Comparison of ENCODE assay signal across 12 cellular contexts in the genomic region with DNA sequence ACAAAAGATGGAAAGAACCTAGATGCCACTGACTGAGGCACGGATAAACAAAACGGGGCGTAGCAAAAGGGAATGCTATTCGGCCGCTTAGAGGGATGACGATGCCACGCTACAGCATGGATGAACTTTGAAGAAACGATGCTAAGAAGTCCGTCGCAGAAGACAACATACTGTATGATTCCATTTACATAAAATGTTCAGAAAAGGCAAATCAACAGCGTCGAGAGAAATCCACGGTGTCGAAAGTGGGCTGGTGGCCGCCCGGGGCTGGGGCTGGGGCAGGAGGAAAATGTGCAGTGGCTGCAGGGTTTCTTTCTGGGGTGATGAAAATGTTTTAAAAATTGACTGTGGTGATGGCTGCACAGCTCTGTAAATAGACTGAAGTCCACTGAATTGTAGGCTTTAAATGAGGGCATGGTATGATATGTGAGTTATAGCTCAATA. TPM values are rescaled to one million over a fixed set of nuclear protein-coding genes. Genes with fewer than 3 reads are reported as not detected.
DNase-seq lines count a peak whose midpoint lies in the region; ATAC-seq, FAIRE-seq and TF ChIP-seq lines count a peak whose summit lies in the region.
"Had no signal": no experiment of that assay in that cellular context is flagged by ENCODE, and none has a peak within 500 bp of the region (broad histone marks: within the 10 kb centered on the region; RNA-seq: fewer than 3 reads in every experiment).

No MANE protein-coding gene starts in this region.

- peak overlapping the region; percentile 96 for H3K27ac Mint-ChIP-seq in MCF 10A (ENCODE audit: low read depth, unreplicated experiment)

- ATAC-seq in GM21528 (IDR thresholded peaks at IDR 0.05; ENCODE audit: low FRiP score, unreplicated experiment) = no peak

- H2BK5ac ChIP-seq in H1 (ENCODE audit: low read depth, low read length) = peak overlapping the region; percentile 75

- H4K20me1 ChIP-seq in H1 (replicated peaks in 1 of 2; ENCODE audit: control insufficient read depth in 1 of 2, insufficient read depth in 2 of 2, low read length in 2 of 2) = no peaks in the 10 kb centered on the region

- intact Hi-C loops in MCF 10A (cut with micrococcal nuclease) (loop anchor here (5.0 kb wide), 1 partner anchor 63 kb away; no protein-coding TSS in a partner anchor), breast epithelium (cut with DNase I; ENCODE audit: low total_unique reads) (no loop called here), transverse colon (cut with DNase I; ENCODE audit: low total_unique reads) (no loop called here)

- H3K18ac ChIP-seq in H1 (ENCODE audit: extremely low read depth, low read length) = peak overlapping the region; percentile 57; the same call in 1 of the 2 replicates

- peak overlapping the region; percentile 82; the same call in 1 of the 2 replicates for H2AK5ac ChIP-seq in H1 (ENCODE audit: low read depth, low read length)

- no peak overlapping the region for H3K23ac ChIP-seq in H1 (ENCODE audit: insufficient read length)

- WGBS in H1 (ENCODE audit: extremely low coverage in 1 of 2, insufficient coverage in 1 of 2, insufficient read length in 1 of 2, insufficient replicate concordance in 2 of 2, low coverage in 1 of 2, low lambda C conversion rate in 2 of 2, missing lambda C conversion rate in 1 of 2), 2 experiments = 92% methylated on average over 16 of the region's 16 CpGs; no CpG with 5 or more reads in 1 of the 2 experiments
- WGBS in transverse colon (ENCODE audit: low coverage in 1 of 2), 2 donors = 90 to 95% methylated on average over 13 to 16 of the region's 16 CpGs

- H3K23me2 ChIP-seq in H1 (ENCODE audit: low read depth, low read length) = no peaks in the 10 kb centered on the region; the same call in 1 of the 2 replicates

- FAIRE-seq in H1 (lab: Jason Lieb, UNC) = no peak
- FAIRE-seq: A204.1 had no signal

- no peak overlapping the region for H3K4me3 ChIP-seq in breast epithelium
- H3K4me3 ChIP-seq in H1 (ENCODE audit: extremely low read depth in 1 of 4, insufficient read depth in 2 of 4, low read depth in 3 of 4, low read length in 4 of 4) = no peak overlapping the region
- H3K4me3 ChIP-seq in transverse colon = no peak overlapping the region
- H3K4me3 ChIP-seq: dorsolateral prefrontal cortex, testis had no signal

- H3K56ac ChIP-seq in H1 (replicated peaks; ENCODE audit: insufficient read length, low read depth, low read length) = no peak overlapping the region

- H2AFZ ChIP-seq in H1 (ENCODE audit: low read length) = no peak overlapping the region

- no peak for TF ChIP-seq EP300 in H1 (IDR thresholded peaks at IDR 0.05; ENCODE audit: borderline replicate concordance in 1 of 2, low read depth in 2 of 2, low read length in 2 of 2)
- no peak for TF ChIP-seq EP300 in transverse colon (IDR thresholded peaks at IDR 0.05; ENCODE audit: low read depth)

- H2BK120ac ChIP-seq in H1 (replicated peaks; ENCODE audit: low read depth, low read length) = no peak overlapping the region

- no TSS peak for BruUV-seq in MCF 10A (replicated peaks; lab: Mats Ljungman, UMichigan)

- peaks cover 34% of the 10 kb centered on the region for H3K4me1 Mint-ChIP-seq in MCF 10A (ENCODE audit: insufficient read depth, unreplicated experiment)

- H3K14ac ChIP-seq in H1 (ENCODE audit: insufficient read length) = no peak overlapping the region

- DNase-seq in MCF 10A (ENCODE audit: unreplicated experiment) (no peak), breast epithelium (ENCODE audit: low spot score in 2 of 2) (no peak), H1 (ENCODE audit: low read depth in 1 of 2, low spot score in 2 of 2) (no peak), mesenteric fat pad (ENCODE audit: low spot score) (peak; percentile 39), transverse colon (no peak), cerebellar nuclear complex (lab: John Stamatoyannopoulos, UW) (no peak), NCI-H2171 treated with DMSO at 0.1 percent for 48 hours (lab: John Stamatoyannopoulos, UW) (no peak)
- DNase-seq: activated T-cell treated with anti-CD3 and anti-CD28 coated beads, Interleukin-2, amount 50 U/mL, for 1 hour; dorsolateral prefrontal cortex had no signal

- H3K79me2 ChIP-seq in H1 (ENCODE audit: control insufficient read depth in 1 of 2, insufficient read depth in 2 of 2, low read length in 2 of 2) = peaks cover 33 to 87% of the 10 kb centered on the region in 2 experiments

- CTCF ChIA-PET in MCF 10A (lab: Yijun Ruan, JAX) (interaction anchor here (0.7 to 1.6 kb wide), 3 partner anchors 9 to 62 kb away, joined by 3 to 7 read pairs (median 4); no protein-coding TSS in a partner anchor), H1 (lab: Charles Lee; ENCODE audit: partially characterized antibody) (interaction anchor here (0.7 to 3.7 kb wide), 10 partner anchors 12 to 343 kb away, joined by 3 to 13 read pairs (median 4); no protein-coding TSS in a partner anchor)

- no peaks in the 10 kb centered on the region for H3K9me3 ChIP-seq in breast epithelium
- no peaks in the 10 kb centered on the region for H3K9me3 ChIP-seq in H1 (ENCODE audit: insufficient read depth in 2 of 2, low read depth in 1 of 2, low read length in 1 of 2)
- H3K9me3 ChIP-seq in transverse colon = no peaks in the 10 kb centered on the region
- H3K9me3 ChIP-seq: testis had no signal

- peak overlapping the region; percentile 91 for H2BK12ac ChIP-seq in H1 (ENCODE audit: low read depth, low read length)

- H2BK20ac ChIP-seq in H1 (ENCODE audit: low read length) = peak overlapping the region; percentile 65; the same call in 1 of the 2 replicates

- H3K79me1 ChIP-seq in H1 (ENCODE audit: low read depth, low read length) = peaks cover 7% of the 10 kb centered on the region; the same call in 1 of the 2 replicates

- no peak overlapping the region for H4K5ac ChIP-seq in H1 (ENCODE audit: insufficient read length, low read depth, low read length)

- H3K27me3 ChIP-seq in breast epithelium (no peaks in the 10 kb centered on the region), H1 (replicated peaks in 1 of 4; ENCODE audit: control insufficient read depth in 3 of 4, extremely low read depth in 1 of 4, insufficient read depth in 3 of 4, low read length in 3 of 4) (no peaks in the 10 kb centered on the region), transverse colon (no peaks in the 10 kb centered on the region)
- H3K27me3 ChIP-seq: dorsolateral prefrontal cortex, testis had no signal

- H3K9ac ChIP-seq in H1 (replicated peaks in 1 of 4; ENCODE audit: extremely low read depth in 1 of 4, low read depth in 3 of 4, low read length in 3 of 4) = no peak overlapping the region; a peak in 2 of 7 replicates

- POLR2A ChIA-PET in MCF 10A (lab: Yijun Ruan, JAX) (interaction anchor here (0.7 to 3.7 kb wide), 12 partner anchors 9 to 188 kb away, joined by 3 to 74 read pairs (median 6); a partner anchor contains a TSS), H1 (lab: Charles Lee; ENCODE audit: partially characterized antibody) (interaction anchor here (1.1 to 1.9 kb wide), 3 partner anchors 12 to 23 kb away, joined by 3 to 11 read pairs (median 3); no protein-coding TSS in a partner anchor)

- H3K4ac ChIP-seq in H1 (replicated peaks; ENCODE audit: insufficient read length, low read depth, low read length) = peak overlapping the region; percentile 46

- H4K8ac ChIP-seq in H1 (ENCODE audit: extremely low read depth, insufficient read depth, low read length) = no peak overlapping the region

- H3K36me3 ChIP-seq in breast epithelium = no peaks in the 10 kb centered on the region
- H3K36me3 ChIP-seq in H1 (ENCODE audit: control insufficient read depth in 2 of 4, insufficient read depth in 4 of 4, low read length in 3 of 4) = no peaks in the 10 kb centered on the region
- no peaks in the 10 kb centered on the region for H3K36me3 ChIP-seq in transverse colon

- no peak overlapping the region for H3K4me3 Mint-ChIP-seq in MCF 10A (ENCODE audit: unreplicated experiment)

- H3K4me1 ChIP-seq in breast epithelium (peaks cover 3 to 10% of the 10 kb centered on the region in 2 donors), H1 (replicated peaks in 1 of 4; ENCODE audit: control insufficient read depth in 3 of 4, insufficient read depth in 4 of 4, low read length in 3 of 4) (peaks cover 52 to 67% (median 61%) of the 10 kb centered on the region in 4 experiments), transverse colon (peaks cover 14 to 45% (median 26%) of the 10 kb centered on the region in 4 donors)

- H3K4me2 ChIP-seq in H1 (ENCODE audit: insufficient read depth in 1 of 2, low read depth in 2 of 2, low read length in 2 of 2) = peak overlapping the region in 1 of 2 experiments; percentile 40; a peak in 2 of 4 replicates

- TF ChIP-seq POLR2A in breast epithelium (IDR thresholded peaks at IDR 0.05) (no peak), H1 (IDR thresholded peaks at IDR 0.05; ENCODE audit: control extremely low read depth in 1 of 2, low read depth in 2 of 2, low read length in 2 of 2) (no peak), transverse colon (IDR thresholded peaks at IDR 0.05) (no peak)

- in situ Hi-C loops in transverse colon (cut with MboI; ENCODE audit: low pct_ligation_motif_present in 1 of 4, low pct_unique_long_range_greater_than_20kb in 1 of 4, low sequenced_read_pairs in 3 of 4) = no loop called here

- H3K27me3 Mint-ChIP-seq in MCF 10A (ENCODE audit: insufficient read depth, unreplicated experiment) = no peaks in the 10 kb centered on the region

- no peak for TF ChIP-seq RAD21 in H1 (IDR thresholded peaks at IDR 0.05 in 1 of 2, conservative IDR thresholded peaks at IDR 0.05 in 1 of 2; ENCODE audit: low read depth in 2 of 2, low read length in 2 of 2)

- H2BK15ac ChIP-seq in H1 (ENCODE audit: low read length) = 0 out of 2 replicates have a peak overlapping the region, but pooled peaks have one; percentile 75

- H3K27ac ChIP-seq in breast epithelium (peak overlapping the region in 1 of 2 donors; percentile 48), H1 (ENCODE audit: low read depth, low read length) (no peak overlapping the region; the same call in 1 of the 2 replicates), transverse colon (peak overlapping the region; percentile 48 to 62 (median 58))
- H3K27ac ChIP-seq: dorsolateral prefrontal cortex had no signal

- H3K36me3 Mint-ChIP-seq in MCF 10A (ENCODE audit: insufficient read depth, unreplicated experiment) = peaks cover 11% of the 10 kb centered on the region

- peak overlapping the region; percentile 69 for H4K91ac ChIP-seq in H1 (replicated peaks; ENCODE audit: insufficient read length, low read length)

- TF ChIP-seq CTCF in MCF 10A (IDR thresholded peaks at IDR 0.05; ENCODE audit: unreplicated experiment) = no peak
- TF ChIP-seq CTCF in breast epithelium (IDR thresholded peaks at IDR 0.05) = no peak
- no peak for TF ChIP-seq CTCF in H1 (IDR thresholded peaks at IDR 0.05; ENCODE audit: control extremely low read depth in 1 of 3, insufficient read depth in 1 of 3, low read depth in 1 of 3, low read length in 3 of 3)
- no peak for TF ChIP-seq CTCF in transverse colon (IDR thresholded peaks at IDR 0.05)

- H3K9me3 Mint-ChIP-seq in MCF 10A (ENCODE audit: unreplicated experiment) = no peaks in the 10 kb centered on the region

RNA-seq across cellular contexts. Expression of a gene that starts 24.1 kb away (rescaled TPM):
- total RNA-seq in MCF 10A (2022) = 36.2 and 38.6 TPM in 2 replicates
- 10 to 100 TPM; 11.3 to 31.4 (median 24.9) TPM for total RNA-seq in breast epithelium
- total RNA-seq in H1 (2021; fragmentation: NEBNext Ultra II Directional; extraction: Animal tissue kit (Norgen Biotek cat#: 25700)) = 95.6 and 96.5 TPM in 2 replicates
- 109 and 121 TPM in 2 replicates for polyA plus RNA-seq in H1 (2011; rRNA removed)
- polyA plus RNA-seq in H1 (2011; cell fraction: cytosol; rRNA removed) = 92.3 TPM
- polyA plus RNA-seq in H1 (2011; cell fraction: nucleus; rRNA removed) = 152 TPM
- 61.6 to 94.7 TPM (median 83.3 TPM) in 4 replicates for polyA plus RNA-seq in H1 (2012, experiment 1 of 2)
- 78.3 TPM for polyA plus RNA-seq in H1 (2012, experiment 2 of 2)
- 62.9 TPM for polyA plus RNA-seq in H1 (2013, experiment 1 of 2)
- 65.3 TPM for polyA plus RNA-seq in H1 (2013, experiment 2 of 2)
- polyA minus RNA-seq in H1 (2011; rRNA and poly(A)+ RNA removed) = 176 and 215 TPM in 2 replicates
- polyA minus RNA-seq in H1 (2011; cell fraction: cytosol; rRNA and poly(A)+ RNA removed) = 71.7 TPM
- polyA minus RNA-seq in H1 (2011; cell fraction: nucleus; rRNA and poly(A)+ RNA removed) = 67.7 TPM
- 70.1 TPM for total RNA-seq in mesenteric fat pad
- total RNA-seq in transverse colon = 10 to 100 TPM; 18.9 to 39.6 (median 22.2) TPM
